In genomic region chr16:49914697-49915096, GRCh38 we compare ENCODE assay signal across 8 cellular contexts.
"Had no signal": no experiment of that assay in that cellular context is flagged by ENCODE, and none has a peak within 500 bp of the region (broad histone marks: within the 10 kb centered on the region; RNA-seq: fewer than 3 reads in every experiment).

No MANE protein-coding gene starts in this region.

- H3K4me3 ChIP-seq: GM12878 had no signal

- ATAC-seq: GM12878 had no signal

- FAIRE-seq: G401.6, GM12878, GM12891, GM12892, GM18507, GM19239 had no signal

- DNase-seq: GDM1, GF-D8 had no signal
